ENCODE assay signal across 7 cellular contexts in the genomic region with DNA sequence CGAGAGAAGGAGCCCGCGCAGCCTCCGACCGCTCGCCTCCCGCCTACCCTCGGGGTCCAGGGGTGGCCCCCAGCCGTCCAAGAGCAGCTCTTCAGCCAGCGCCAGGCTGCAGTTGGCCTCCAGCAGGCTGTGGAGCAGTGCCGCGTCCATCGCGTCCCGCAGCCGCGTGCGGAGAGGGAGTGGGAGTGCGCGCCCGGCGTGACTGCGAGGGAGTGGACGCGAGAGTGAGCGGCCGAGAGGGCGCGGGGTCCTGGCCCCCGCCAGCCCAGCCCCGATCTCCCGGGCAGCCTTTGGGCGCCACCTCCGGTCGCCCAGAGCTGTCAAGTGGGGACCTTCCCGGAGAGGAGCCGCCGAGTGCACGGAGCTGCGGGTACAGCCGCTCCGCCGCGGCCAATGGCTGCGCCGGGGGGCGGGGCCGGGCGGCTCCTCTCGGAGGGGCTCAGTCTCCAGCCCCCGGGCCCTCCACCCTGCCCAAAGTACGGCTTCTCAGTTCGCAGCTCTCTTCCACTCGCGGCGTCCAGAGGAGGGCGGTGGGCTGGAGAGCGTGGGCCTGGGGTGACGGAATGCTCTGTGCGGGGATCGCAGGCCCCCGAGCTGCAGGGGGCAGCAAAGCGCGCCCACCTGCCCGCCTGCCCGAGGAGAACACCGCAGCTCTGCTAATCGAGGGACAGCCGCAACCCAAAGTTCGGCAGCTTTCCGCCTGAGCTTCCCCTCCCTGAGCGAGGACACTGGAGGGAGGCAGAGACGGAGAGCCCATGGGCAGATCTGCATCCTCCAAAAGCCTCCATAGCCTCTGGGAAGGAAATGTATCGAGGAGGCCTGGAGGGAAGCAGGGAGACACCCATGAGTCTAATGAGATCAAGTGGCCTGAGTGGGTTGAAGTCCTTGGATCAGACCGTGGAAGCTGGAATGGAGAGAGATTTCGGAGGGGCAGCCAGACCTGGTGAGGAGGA. TPM values are rescaled to one million over a fixed set of nuclear protein-coding genes. Genes with fewer than 3 reads are reported as not detected.
DNase-seq lines count a peak whose midpoint lies in the region; ATAC-seq, FAIRE-seq and TF ChIP-seq lines count a peak whose summit lies in the region.

A gene (minus strand): TSS at position 326 of the 953 bp plus-strand sequence. CDS start 176 bp downstream, at position 150.

- no peaks in the 10 kb centered on the region; a peak in 1 of 8 replicates for H3K36me3 ChIP-seq in H1 (ENCODE audit: control insufficient read depth in 2 of 4, insufficient read depth in 4 of 4, low read length in 3 of 4)

- H4K5ac ChIP-seq in H1 (ENCODE audit: insufficient read length, low read depth, low read length): no peak within 1 kb of the TSS

- peak; percentile 38 to 50; a peak in 3 of 4 replicates for TF ChIP-seq RAD21 in H1 (IDR thresholded peaks at IDR 0.05 in 1 of 2, conservative IDR thresholded peaks at IDR 0.05 in 1 of 2; ENCODE audit: low read depth in 2 of 2, low read length in 2 of 2)

- no peak within 1 kb of the TSS for H3K56ac ChIP-seq in H1 (replicated peaks; ENCODE audit: insufficient read length, low read depth, low read length)

- peak within 1 kb of the TSS; percentile 67; the same call in 1 of the 2 replicates for H2BK15ac ChIP-seq in H1 (ENCODE audit: low read length)

- no peaks in the 10 kb centered on the region for H3K79me2 ChIP-seq in H1 (ENCODE audit: control insufficient read depth in 1 of 2, insufficient read depth in 2 of 2, low read length in 2 of 2)

- CTCF ChIA-PET in H1 (lab: Charles Lee; ENCODE audit: partially characterized antibody): interaction anchor here (0.6 to 4.5 kb wide), 32 partner anchors 10 to 373 kb away, joined by 3 to 55 read pairs (median 5); no protein-coding TSS in a partner anchor

- H3K9me3 Mint-ChIP-seq in neural crest cell: no peaks in the 10 kb centered on the region

- peak within 1 kb of the TSS; percentile 9 for H3K4ac ChIP-seq in H1 (replicated peaks; ENCODE audit: insufficient read length, low read depth, low read length)

- H2BK5ac ChIP-seq in H1 (ENCODE audit: low read depth, low read length): no peak within 1 kb of the TSS

- H2AFZ ChIP-seq in H1 (ENCODE audit: low read length): no peak within 1 kb of the TSS

- ATAC-seq in GM21619 (IDR thresholded peaks at IDR 0.05; ENCODE audit: unreplicated experiment) (peak; percentile 48), T-helper 17 cell (peak; percentile 80), GM18505 (IDR thresholded peaks at IDR 0.05; ENCODE audit: unreplicated experiment) (no peak), GM18519 (IDR thresholded peaks at IDR 0.05; ENCODE audit: low FRiP score, unreplicated experiment) (no peak), GM18858 (IDR thresholded peaks at IDR 0.05; ENCODE audit: unreplicated experiment) (no peak)

- no peak within 1 kb of the TSS for H2AK5ac ChIP-seq in H1 (ENCODE audit: low read depth, low read length)

- H2BK20ac ChIP-seq in H1 (ENCODE audit: low read length): no peak within 1 kb of the TSS

- peak within 1 kb of the TSS; percentile 51; the same call in 1 of the 2 replicates for H3K18ac ChIP-seq in H1 (ENCODE audit: extremely low read depth, low read length)

- peaks cover 14% of the 10 kb centered on the region for H3K36me3 Mint-ChIP-seq in T-helper 17 cell (ENCODE audit: low read depth)
- H3K36me3 Mint-ChIP-seq in neural crest cell (ENCODE audit: low read depth): no peaks in the 10 kb centered on the region

- H3K9ac ChIP-seq in H1 (replicated peaks in 1 of 4; ENCODE audit: extremely low read depth in 1 of 4, low read depth in 3 of 4, low read length in 3 of 4): no peak within 1 kb of the TSS; a peak in 1 of 7 replicates

- peaks cover 10 to 49% (median 41%) of the 10 kb centered on the region in 4 experiments for H3K27me3 ChIP-seq in H1 (replicated peaks in 1 of 4; ENCODE audit: control insufficient read depth in 3 of 4, extremely low read depth in 1 of 4, insufficient read depth in 3 of 4, low read length in 3 of 4)

- H3K23ac ChIP-seq in H1 (ENCODE audit: insufficient read length): no peak within 1 kb of the TSS

- H3K23me2 ChIP-seq in H1 (ENCODE audit: low read depth, low read length): peaks cover 15% of the 10 kb centered on the region; the same call in 1 of the 2 replicates

- 8% methylated on average over 45 of the region's 76 CpGs; no CpG with 5 or more reads in 1 of the 2 experiments for WGBS in H1 (ENCODE audit: extremely low coverage in 1 of 2, insufficient coverage in 1 of 2, insufficient read length in 1 of 2, insufficient replicate concordance in 2 of 2, low coverage in 1 of 2, low lambda C conversion rate in 2 of 2, missing lambda C conversion rate in 1 of 2), 2 experiments

- H3K4me2 ChIP-seq in H1 (ENCODE audit: insufficient read depth in 1 of 2, low read depth in 2 of 2, low read length in 2 of 2): peak within 1 kb of the TSS; percentile 98 to 99

- no peak within 1 kb of the TSS for H3K27ac ChIP-seq in H1 (ENCODE audit: low read depth, low read length)

- POLR2A ChIA-PET in H1 (lab: Charles Lee; ENCODE audit: partially characterized antibody): interaction anchor here (1.1 to 2.5 kb wide), 5 partner anchors 14 to 58 kb away, joined by 3 to 6 read pairs (median 4); no protein-coding TSS in a partner anchor

- no peaks in the 10 kb centered on the region for H3K79me1 ChIP-seq in H1 (ENCODE audit: low read depth, low read length)

- no peak for TF ChIP-seq EP300 in H1 (IDR thresholded peaks at IDR 0.05; ENCODE audit: borderline replicate concordance in 1 of 2, low read depth in 2 of 2, low read length in 2 of 2)

- H2BK12ac ChIP-seq in H1 (ENCODE audit: low read depth, low read length): peak within 1 kb of the TSS; percentile 50; the same call in 1 of the 2 replicates

- FAIRE-seq in H1 (lab: Jason Lieb, UNC): no peak

- TF ChIP-seq CTCF in H1 (IDR thresholded peaks at IDR 0.05; ENCODE audit: control extremely low read depth in 1 of 3, insufficient read depth in 1 of 3, low read depth in 1 of 3, low read length in 3 of 3): peak; percentile 45 to 63 (median 55); a peak in 3 of 4 replicates
- TF ChIP-seq CTCF in neural crest cell (conservative IDR thresholded peaks at IDR 0.05): peak; percentile 58

- H2BK120ac ChIP-seq in H1 (replicated peaks; ENCODE audit: low read depth, low read length): no peak within 1 kb of the TSS

- H4K91ac ChIP-seq in H1 (replicated peaks; ENCODE audit: insufficient read length, low read length): no peak within 1 kb of the TSS

- H3K4me3 ChIP-seq in H1 (ENCODE audit: extremely low read depth in 1 of 4, insufficient read depth in 2 of 4, low read depth in 3 of 4, low read length in 4 of 4): peak within 1 kb of the TSS; percentile 42 to 67 (median 50)

- peaks cover 6 to 16% (median 7%) of the 10 kb centered on the region in 4 experiments for H3K4me1 ChIP-seq in H1 (replicated peaks in 1 of 4; ENCODE audit: control insufficient read depth in 3 of 4, insufficient read depth in 4 of 4, low read length in 3 of 4)

- H3K27ac Mint-ChIP-seq in T-helper 17 cell (no peak within 1 kb of the TSS), neural crest cell (ENCODE audit: unreplicated experiment) (no peak within 1 kb of the TSS)

- no peak within 1 kb of the TSS for H3K14ac ChIP-seq in H1 (ENCODE audit: insufficient read length)

- peak within 1 kb of the TSS; percentile 63 for H4K8ac ChIP-seq in H1 (ENCODE audit: extremely low read depth, insufficient read depth, low read length)

- peaks cover 77% of the 10 kb centered on the region for H3K27me3 Mint-ChIP-seq in T-helper 17 cell
- peaks cover 74% of the 10 kb centered on the region for H3K27me3 Mint-ChIP-seq in neural crest cell (ENCODE audit: low read depth)

- H3K4me1 Mint-ChIP-seq in T-helper 17 cell (peaks cover 21% of the 10 kb centered on the region), neural crest cell (peaks cover 12% of the 10 kb centered on the region)

- TF ChIP-seq POLR2A in H1 (IDR thresholded peaks at IDR 0.05; ENCODE audit: control extremely low read depth in 1 of 2, low read depth in 2 of 2, low read length in 2 of 2) (no peak), GM18505 (IDR thresholded peaks at IDR 0.05; ENCODE audit: borderline replicate concordance, extremely low read depth, insufficient read depth, insufficient read length) (no peak)

- DNase-seq in T-helper 17 cell (no peak), H1 (ENCODE audit: low read depth in 1 of 2, low spot score in 2 of 2) (peak in 1 of 2 experiments; percentile 81), neural crest cell (ENCODE audit: low read depth, low spot score) (peak; percentile 31)

- peak within 1 kb of the TSS; percentile 82 for H3K4me3 Mint-ChIP-seq in T-helper 17 cell
- H3K4me3 Mint-ChIP-seq in neural crest cell: peak within 1 kb of the TSS; percentile 84

- peaks cover 2 to 21% of the 10 kb centered on the region in 2 experiments for H4K20me1 ChIP-seq in H1 (replicated peaks in 1 of 2; ENCODE audit: control insufficient read depth in 1 of 2, insufficient read depth in 2 of 2, low read length in 2 of 2)

- H3K9me3 ChIP-seq in T-helper 17 cell (ENCODE audit: control insufficient read depth, low read length, poor library complexity, severe bottlenecking) (no peaks in the 10 kb centered on the region), H1 (ENCODE audit: insufficient read depth in 2 of 2, low read depth in 1 of 2, low read length in 1 of 2) (no peaks in the 10 kb centered on the region)

TF ChIP-seq in H1, 55 proteins besides CTCF, POLR2A, EP300 and RAD21 (continues in another document):
- TF ChIP-seq JUN (IDR thresholded peaks at IDR 0.05; ENCODE audit: low read depth, low read length) (no peak), SAP30 (IDR thresholded peaks at IDR 0.05; ENCODE audit: insufficient read depth, insufficient replicate concordance, low read length) (no peak), ASH2L (IDR thresholded peaks at IDR 0.05; ENCODE audit: low read length) (peak; percentile 54), SUZ12 (IDR thresholded peaks at IDR 0.05; ENCODE audit: low read length) (no peak; the same call in 1 of the 2 replicates), NANOG (IDR thresholded peaks at IDR 0.05; ENCODE audit: insufficient read depth, low read depth, low read length, poor library complexity, severe bottlenecking) (no peak)
- TF ChIP-seq, protein P1, sequence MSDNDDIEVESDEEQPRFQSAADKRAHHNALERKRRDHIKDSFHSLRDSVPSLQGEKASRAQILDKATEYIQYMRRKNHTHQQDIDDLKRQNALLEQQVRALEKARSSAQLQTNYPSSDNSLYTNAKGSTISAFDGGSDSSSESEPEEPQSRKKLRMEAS (IDR thresholded peaks at IDR 0.05): peak; percentile 96

RNA-seq across cellular contexts. Expression of the gene that starts here (rescaled TPM):
- total RNA-seq in T-helper 17 cell (not detected), neural crest cell (0.18 TPM in 1 of 2 replicates, not detected in the other)
- total RNA-seq in H1 (2021; fragmentation: NEBNext Ultra II Directional; extraction: Animal tissue kit (Norgen Biotek cat#: 25700)): 0.19 and 0.37 TPM in 2 replicates
- 0.99 and 1.3 TPM in 2 replicates for polyA plus RNA-seq in H1 (2011; rRNA removed)
- 0.79 TPM for polyA plus RNA-seq in H1 (2011; cell fraction: cytosol; rRNA removed)
- 2.5 TPM for polyA plus RNA-seq in H1 (2011; cell fraction: nucleus; rRNA removed)
- polyA plus RNA-seq in H1 (2012, experiment 1 of 2): 0.66 to 0.97 TPM (median 0.72 TPM) in 4 replicates
- polyA plus RNA-seq in H1 (2012, experiment 2 of 2): 0.47 TPM
- 0.39 TPM for polyA plus RNA-seq in H1 (2013, experiment 1 of 2)
- polyA plus RNA-seq in H1 (2013, experiment 2 of 2): 0.37 TPM
- polyA minus RNA-seq in H1 (2011; rRNA and poly(A)+ RNA removed): 0.35 and 1.8 TPM in 2 replicates
- polyA minus RNA-seq in H1 (2011; cell fraction: cytosol; rRNA and poly(A)+ RNA removed): 0.37 TPM
- polyA minus RNA-seq in H1 (2011; cell fraction: nucleus; rRNA and poly(A)+ RNA removed): 0.40 TPM

Comparison
In these comparisons a context has a peak if more than half of its experiments do, and no peak if none do; other contexts are left out.
1. Peak in ATAC-seq in T-helper 17 cell; RNA of the gene not detected or under 1 TPM.
2. Peak in DNase-seq in neural crest cell; RNA of the gene not detected or under 1 TPM.